Comparison of ENCODE assay signal across 8 cellular contexts in genomic region chr11:124672531-124673215, GRCh38. TPM values are rescaled to one million over a fixed set of nuclear protein-coding genes. Genes with fewer than 3 reads are reported as not detected.
DNase-seq lines count a peak whose midpoint lies in the region; ATAC-seq, FAIRE-seq and TF ChIP-seq lines count a peak whose summit lies in the region.

No MANE protein-coding gene starts in this region.

- WGBS in HepG2 (ENCODE audit: low lambda C conversion rate) = 13% methylated on average over 7 of the region's 7 CpGs
- 57 to 61% methylated on average over 7 of the region's 7 CpGs for WGBS in tibial nerve, 2 donors

- H3K4me1 ChIP-seq in ascending aorta = peaks cover 4 to 25% of the 10 kb centered on the region in 2 donors
- H3K4me1 ChIP-seq in HepG2 (ENCODE audit: insufficient read depth, low read length) = peaks cover 19% of the 10 kb centered on the region
- H3K4me1 ChIP-seq in tibial nerve = peaks cover 0 to 34% (median 6%) of the 10 kb centered on the region in 4 donors

- H3K36me3 ChIP-seq in ascending aorta = no peaks in the 10 kb centered on the region
- no peaks in the 10 kb centered on the region for H3K36me3 ChIP-seq in HepG2 (replicated peaks in 1 of 2; ENCODE audit: control insufficient read depth in 1 of 2, insufficient read depth in 2 of 2, low read length in 2 of 2)
- H3K36me3 ChIP-seq in tibial nerve = peaks cover 0 to under 1% (median 0%) of the 10 kb centered on the region in 3 donors

- FAIRE-seq in HepG2 (lab: Jason Lieb, UNC) = no peak

- H3K9me3 ChIP-seq in ascending aorta (no peaks in the 10 kb centered on the region), HepG2 (ENCODE audit: low read length) (no peaks in the 10 kb centered on the region), tibial nerve (no peaks in the 10 kb centered on the region)

- TF ChIP-seq RAD21 in HepG2 (CRISPR knock-in tag; IDR thresholded peaks at IDR 0.05) = no peak

- in situ Hi-C loops in HepG2 (cut with HindIII; ENCODE audit: extremely low pct_ligation_motif_present, low pct_unique_long_range_greater_than_20kb) = loop anchor here (5.0 to 10.0 kb wide), 3 partner anchors 90 to 192 kb away; partner anchors contain the start of genes ESAM and ROBO3

- H3K27ac Mint-ChIP-seq in activated T-cell treated with anti-CD3 and anti-CD28 coated beads, Interleukin-2, amount 50 U/mL, for 24 hours = peak overlapping the region; percentile 94

- CTCF ChIA-PET in HepG2 (lab: Yijun Ruan, JAX; ENCODE audit: low intra/inter-chr PET ratio, low total read pairs) = interaction anchor here (1.3 to 5.7 kb wide), 2 partner anchors 91 to 165 kb away, joined by 4 to 45 read pairs; no protein-coding TSS in a partner anchor

- H3K36me3 Mint-ChIP-seq in activated T-cell treated with anti-CD3 and anti-CD28 coated beads, Interleukin-2, amount 50 U/mL, for 24 hours (ENCODE audit: low read depth) = peaks cover 4% of the 10 kb centered on the region

- no TSS peak for BruUV-seq in HepG2 (replicated peaks; lab: Mats Ljungman, UMichigan)

- peak; percentile 62 for ATAC-seq in HepG2
- ATAC-seq in HG03442 (IDR thresholded peaks at IDR 0.05; ENCODE audit: unreplicated experiment) = no peak

- H3K79me2 ChIP-seq in HepG2 (ENCODE audit: insufficient read depth, low read length) = no peaks in the 10 kb centered on the region

- TF ChIP-seq EP300 in HepG2 (IDR thresholded peaks at IDR 0.05; ENCODE audit: low read depth in 2 of 2, low read length in 2 of 2) = no peak
- TF ChIP-seq EP300 in HepG2 (CRISPR knock-in tag; IDR thresholded peaks at IDR 0.05; ENCODE audit: borderline replicate concordance) = no peak
- TF ChIP-seq EP300 in tibial nerve (IDR thresholded peaks at IDR 0.05) = no peak

- H3K4me2 ChIP-seq in HepG2 (ENCODE audit: low read depth, low read length) = peak overlapping the region; percentile 95

- TF ChIP-seq CTCF in ascending aorta (IDR thresholded peaks at IDR 0.05) (no peak), HepG2 (CRISPR knock-in tag; IDR thresholded peaks at IDR 0.05) (no peak), tibial nerve (IDR thresholded peaks at IDR 0.05) (no peak)

- H3K27me3 ChIP-seq in ascending aorta (no peaks in the 10 kb centered on the region), HepG2 (ENCODE audit: control insufficient read depth in 1 of 2, insufficient read depth in 2 of 2, low read length in 2 of 2) (no peaks in the 10 kb centered on the region; a peak in 1 of 5 replicates), tibial nerve (no peaks in the 10 kb centered on the region)

- H3K9ac ChIP-seq in HepG2 (ENCODE audit: insufficient read depth, low read depth, low read length) = peak overlapping the region; percentile 91

- H3K27ac ChIP-seq in ascending aorta = peak overlapping the region; percentile 85 to 86
- H3K27ac ChIP-seq in HepG2 (ENCODE audit: extremely low read length, insufficient read depth, low read length) = peak overlapping the region; percentile 74
- H3K27ac ChIP-seq in tibial nerve = peak overlapping the region; percentile 48 to 88 (median 78)

- TF ChIP-seq POLR2A in HepG2 (IDR thresholded peaks at IDR 0.05; ENCODE audit: insufficient read depth in 1 of 2, low read depth in 2 of 2, low read length in 2 of 2) = no peak
- no peak for TF ChIP-seq POLR2A in tibial nerve (IDR thresholded peaks at IDR 0.05)

- H3K4me1 Mint-ChIP-seq in activated T-cell treated with anti-CD3 and anti-CD28 coated beads, Interleukin-2, amount 50 U/mL, for 24 hours (ENCODE audit: low read depth) = peaks cover 34% of the 10 kb centered on the region

- intact Hi-C loops in ascending aorta (cut with DNase I) (loop anchor here (1.0 to 10.0 kb wide), 4 partner anchors 50 to 558 kb away; partner anchors contain the start of genes NRGN, TBRG1 and VWA5A), HepG2 (cut with micrococcal nuclease; ENCODE audit: unreplicated experiment) (loop anchor here (1.0 to 2.0 kb wide), 2 partner anchors 74 to 91 kb away; no protein-coding TSS in a partner anchor)

- peak overlapping the region; percentile 88 for H3K4me3 Mint-ChIP-seq in activated T-cell treated with anti-CD3 and anti-CD28 coated beads, Interleukin-2, amount 50 U/mL, for 24 hours

- POLR2A ChIA-PET in HepG2 (lab: Yijun Ruan, JAX) = interaction anchor here (1.0 to 1.9 kb wide), 9 partner anchors 50 to 204 kb away, joined by 3 to 26 read pairs (median 7); partner anchors contain the start of genes MSANTD2, TBRG1 and VSIG2

- no peak overlapping the region for H2AFZ ChIP-seq in HepG2 (ENCODE audit: low read length)

- H4K20me1 ChIP-seq in HepG2 (ENCODE audit: insufficient read depth, low read length) = no peaks in the 10 kb centered on the region

- no peaks in the 10 kb centered on the region for H3K27me3 Mint-ChIP-seq in activated T-cell treated with anti-CD3 and anti-CD28 coated beads, Interleukin-2, amount 50 U/mL, for 24 hours

- peak overlapping the region; percentile 65 to 87 for H3K4me3 ChIP-seq in ascending aorta
- H3K4me3 ChIP-seq in HepG2 (replicated peaks in 1 of 3; ENCODE audit: insufficient read depth in 1 of 3, low read depth in 2 of 3, low read length in 3 of 3) = peak overlapping the region; percentile 73 to 99 (median 99)
- peak overlapping the region; percentile 56 to 72 (median 60) for H3K4me3 ChIP-seq in tibial nerve

- no peaks in the 10 kb centered on the region for H3K9me3 Mint-ChIP-seq in activated T-cell treated with anti-CD3 and anti-CD28 coated beads, Interleukin-2, amount 50 U/mL, for 24 hours

- DNase-seq in activated T-cell treated with anti-CD3 and anti-CD28 coated beads, Interleukin-2, amount 50 U/mL, for 24 hours = no peak
- DNase-seq in activated T-cell treated with anti-CD3 and anti-CD28 coated beads for 4 hours = no peak
- DNase-seq in ascending aorta (ENCODE audit: low spot score in 2 of 2) = no peak
- DNase-seq in HepG2 (ENCODE audit: low spot score) = no peak
- DNase-seq in tibial nerve (ENCODE audit: low spot score in 2 of 2) = no peak
- DNase-seq in NCI-H2029 treated with DMSO at 0.1 percent for 48 hours (lab: John Stamatoyannopoulos, UW) = no peak
- no peak for DNase-seq in KG1 (lab: John Stamatoyannopoulos, UW)

RNA-seq across cellular contexts. Expression of gene SIAE, which starts 0.9 kb away (rescaled TPM):
- total RNA-seq in ascending aorta (4.8 TPM), HepG2 (2016; rRNA removed; fragmentation: Illumina TruSeq; extraction: Trizol) (4.5 and 7.0 TPM in 2 replicates), tibial nerve (10 to 100 TPM in 1 of 4 donors, 1 to 10 TPM in 3; 6.5 to 20.0 (median 8.2) TPM)
- total RNA-seq in HepG2 (2016; cell fraction: cytosol; rRNA removed; fragmentation: Illumina TruSeq; extraction: Trizol; ENCODE audit: low read depth) = 0.40 and 0.62 TPM in 2 replicates
- 4.0 and 7.9 TPM in 2 replicates for total RNA-seq in HepG2 (2016; cell fraction: insoluble cytoplasmic fraction; rRNA removed; fragmentation: Illumina TruSeq; extraction: Trizol)
- 2.3 and 3.0 TPM in 2 replicates for total RNA-seq in HepG2 (2016; cell fraction: membrane; rRNA removed; fragmentation: Illumina TruSeq; extraction: Trizol)
- 7.0 and 8.5 TPM in 2 replicates for total RNA-seq in HepG2 (2016; cell fraction: nucleus; rRNA removed; fragmentation: Illumina TruSeq; extraction: Trizol)
- 21.8 and 22.4 TPM in 2 replicates for polyA plus RNA-seq in HepG2 (2011; rRNA removed)
- 12.3 and 19.5 TPM in 2 replicates for polyA plus RNA-seq in HepG2 (2011; cell fraction: cytosol; rRNA removed)
- polyA plus RNA-seq in HepG2 (2011; cell fraction: nucleus; rRNA removed) = 7.3 and 7.6 TPM in 2 replicates
- 10.4 and 13.6 TPM in 2 replicates for polyA plus RNA-seq in HepG2 (2012)
- 0.50 and 0.88 TPM in 2 replicates for polyA plus RNA-seq in HepG2 (2016; cell fraction: cytosol; fragmentation: Illumina TruSeq; extraction: Trizol; ENCODE audit: low read depth)
- polyA plus RNA-seq in HepG2 (2016; cell fraction: insoluble cytoplasmic fraction; fragmentation: Illumina TruSeq; extraction: Trizol; ENCODE audit: low read depth) = 4.3 and 4.8 TPM in 2 replicates
- polyA plus RNA-seq in HepG2 (2016; cell fraction: membrane; fragmentation: Illumina TruSeq; extraction: Trizol; ENCODE audit: low read depth) = 1.8 and 2.7 TPM in 2 replicates
- 13.5 and 14.4 TPM in 2 replicates for polyA plus RNA-seq in HepG2 (2016; cell fraction: nucleus; fragmentation: Illumina TruSeq; extraction: Trizol; ENCODE audit: insufficient read depth, low read depth)
- polyA minus RNA-seq in HepG2 (2011; rRNA and poly(A)+ RNA removed; ENCODE audit: low replicate concordance) = 14.7 and 15.2 TPM in 2 replicates
- 4.2 and 6.8 TPM in 2 replicates for polyA minus RNA-seq in HepG2 (2011; cell fraction: cytosol; rRNA and poly(A)+ RNA removed)
- polyA minus RNA-seq in HepG2 (2011; cell fraction: nucleus; rRNA and poly(A)+ RNA removed) = 4.5 and 8.2 TPM in 2 replicates

RNA-seq across cellular contexts. Expression of gene SPA17, which starts 1.0 kb away (rescaled TPM):
- total RNA-seq in ascending aorta (not detected), HepG2 (2016; rRNA removed; fragmentation: Illumina TruSeq; extraction: Trizol) (8.4 and 12.7 TPM in 2 replicates), tibial nerve (1 to 10 TPM; 1.2 to 7.1 (median 3.3) TPM)
- total RNA-seq in HepG2 (2016; cell fraction: cytosol; rRNA removed; fragmentation: Illumina TruSeq; extraction: Trizol; ENCODE audit: low read depth) = 2.0 and 2.6 TPM in 2 replicates
- total RNA-seq in HepG2 (2016; cell fraction: insoluble cytoplasmic fraction; rRNA removed; fragmentation: Illumina TruSeq; extraction: Trizol) = 8.9 and 15.1 TPM in 2 replicates
- 1.8 and 2.5 TPM in 2 replicates for total RNA-seq in HepG2 (2016; cell fraction: membrane; rRNA removed; fragmentation: Illumina TruSeq; extraction: Trizol)
- 3.0 and 5.0 TPM in 2 replicates for total RNA-seq in HepG2 (2016; cell fraction: nucleus; rRNA removed; fragmentation: Illumina TruSeq; extraction: Trizol)
- 2.9 and 4.4 TPM in 2 replicates for polyA plus RNA-seq in HepG2 (2011; rRNA removed)
- polyA plus RNA-seq in HepG2 (2011; cell fraction: cytosol; rRNA removed) = 1.7 and 1.8 TPM in 2 replicates
- polyA plus RNA-seq in HepG2 (2011; cell fraction: nucleus; rRNA removed) = 0.81 and 1.6 TPM in 2 replicates
- polyA plus RNA-seq in HepG2 (2012) = 2.1 and 8.6 TPM in 2 replicates
- polyA plus RNA-seq in HepG2 (2016; cell fraction: cytosol; fragmentation: Illumina TruSeq; extraction: Trizol; ENCODE audit: low read depth) = 3.0 and 3.3 TPM in 2 replicates
- polyA plus RNA-seq in HepG2 (2016; cell fraction: insoluble cytoplasmic fraction; fragmentation: Illumina TruSeq; extraction: Trizol; ENCODE audit: low read depth) = 13.7 and 20.1 TPM in 2 replicates
- polyA plus RNA-seq in HepG2 (2016; cell fraction: membrane; fragmentation: Illumina TruSeq; extraction: Trizol; ENCODE audit: low read depth) = 1.4 and 2.6 TPM in 2 replicates
- polyA plus RNA-seq in HepG2 (2016; cell fraction: nucleus; fragmentation: Illumina TruSeq; extraction: Trizol; ENCODE audit: insufficient read depth, low read depth) = 2.7 and 5.2 TPM in 2 replicates
- polyA minus RNA-seq in HepG2 (2011; rRNA and poly(A)+ RNA removed; ENCODE audit: low replicate concordance) = 1.8 and 4.4 TPM in 2 replicates
- polyA minus RNA-seq in HepG2 (2011; cell fraction: cytosol; rRNA and poly(A)+ RNA removed) = 0.69 and 2.1 TPM in 2 replicates
- 7.3 and 9.7 TPM in 2 replicates for polyA minus RNA-seq in HepG2 (2011; cell fraction: nucleus; rRNA and poly(A)+ RNA removed)

RNA-seq across cellular contexts. Expression of gene TBRG1, which starts 50.0 kb away (rescaled TPM):
- 21.2 TPM for total RNA-seq in ascending aorta
- total RNA-seq in HepG2 (2016; rRNA removed; fragmentation: Illumina TruSeq; extraction: Trizol) = 20.3 and 21.7 TPM in 2 replicates
- 5.4 and 8.3 TPM in 2 replicates for total RNA-seq in HepG2 (2016; cell fraction: cytosol; rRNA removed; fragmentation: Illumina TruSeq; extraction: Trizol; ENCODE audit: low read depth)
- total RNA-seq in HepG2 (2016; cell fraction: insoluble cytoplasmic fraction; rRNA removed; fragmentation: Illumina TruSeq; extraction: Trizol) = 17.4 and 18.3 TPM in 2 replicates
- total RNA-seq in HepG2 (2016; cell fraction: membrane; rRNA removed; fragmentation: Illumina TruSeq; extraction: Trizol) = 17.7 and 18.4 TPM in 2 replicates
- 20.1 and 21.0 TPM in 2 replicates for total RNA-seq in HepG2 (2016; cell fraction: nucleus; rRNA removed; fragmentation: Illumina TruSeq; extraction: Trizol)
- 25.6 and 28.9 TPM in 2 replicates for polyA plus RNA-seq in HepG2 (2011; rRNA removed)
- polyA plus RNA-seq in HepG2 (2011; cell fraction: cytosol; rRNA removed) = 12.3 and 14.0 TPM in 2 replicates
- 70.2 and 70.6 TPM in 2 replicates for polyA plus RNA-seq in HepG2 (2011; cell fraction: nucleus; rRNA removed)
- polyA plus RNA-seq in HepG2 (2012) = 17.1 and 23.1 TPM in 2 replicates
- polyA plus RNA-seq in HepG2 (2016; cell fraction: cytosol; fragmentation: Illumina TruSeq; extraction: Trizol; ENCODE audit: low read depth) = 6.6 and 9.9 TPM in 2 replicates
- 18.1 and 19.1 TPM in 2 replicates for polyA plus RNA-seq in HepG2 (2016; cell fraction: insoluble cytoplasmic fraction; fragmentation: Illumina TruSeq; extraction: Trizol; ENCODE audit: low read depth)
- polyA plus RNA-seq in HepG2 (2016; cell fraction: membrane; fragmentation: Illumina TruSeq; extraction: Trizol; ENCODE audit: low read depth) = 16.2 and 16.8 TPM in 2 replicates
- 32.8 and 38.3 TPM in 2 replicates for polyA plus RNA-seq in HepG2 (2016; cell fraction: nucleus; fragmentation: Illumina TruSeq; extraction: Trizol; ENCODE audit: insufficient read depth, low read depth)
- 9.6 and 13.5 TPM in 2 replicates for polyA minus RNA-seq in HepG2 (2011; rRNA and poly(A)+ RNA removed; ENCODE audit: low replicate concordance)
- polyA minus RNA-seq in HepG2 (2011; cell fraction: cytosol; rRNA and poly(A)+ RNA removed) = 6.6 and 7.3 TPM in 2 replicates
- 30.0 and 39.1 TPM in 2 replicates for polyA minus RNA-seq in HepG2 (2011; cell fraction: nucleus; rRNA and poly(A)+ RNA removed)
- 10 to 100 TPM; 32.7 to 45.4 (median 36.4) TPM for total RNA-seq in tibial nerve
